Comparison of ENCODE assay signal across 21 cellular contexts in the genomic region with DNA sequence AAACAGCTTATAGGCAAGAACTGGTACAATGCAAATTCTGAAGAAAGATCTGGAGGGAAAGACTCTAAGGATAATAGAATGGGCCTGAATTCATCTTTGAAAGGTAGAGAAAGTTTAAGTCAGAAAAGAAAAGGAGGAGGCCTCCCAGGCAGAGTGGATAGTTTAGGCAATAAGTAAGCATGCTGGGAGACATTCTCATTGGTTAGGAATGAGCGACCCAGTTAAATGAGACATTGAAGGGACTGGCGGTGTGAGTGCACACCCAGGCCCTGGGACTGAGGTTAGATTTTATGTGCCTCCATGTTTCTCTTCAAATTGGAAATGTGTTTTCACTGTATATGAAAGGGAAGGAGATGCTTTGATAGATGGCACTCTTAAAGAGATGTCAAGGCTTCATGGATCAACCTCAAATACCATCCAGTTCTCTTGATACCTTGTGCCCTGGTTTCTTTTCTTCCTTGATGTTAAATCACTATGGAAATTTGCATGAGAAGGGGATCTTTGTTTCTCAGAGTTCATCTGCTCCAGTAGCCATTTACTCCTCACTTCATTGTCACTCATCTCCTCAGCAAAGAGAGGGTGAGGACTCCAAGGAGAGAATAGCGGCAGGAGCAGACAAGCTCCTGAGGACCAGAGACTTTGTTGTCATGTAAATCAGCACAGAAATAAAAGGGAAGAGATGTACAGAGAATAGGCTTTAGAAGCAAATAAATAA.
DNase-seq lines count a peak whose midpoint lies in the region; ATAC-seq and TF ChIP-seq lines count a peak whose summit lies in the region.
"Had no signal": no experiment of that assay in that cellular context is flagged by ENCODE, and none has a peak within 500 bp of the region (broad histone marks: within the 10 kb centered on the region; RNA-seq: fewer than 3 reads in every experiment).

No MANE protein-coding gene starts in this region.

- no peak overlapping the region for H3K4me3 ChIP-seq in AG10803 (ENCODE audit: low read length)
- no peak overlapping the region for H3K4me3 ChIP-seq in ectodermal cell (ENCODE audit: insufficient read depth, low read depth, low read length)
- H3K4me3 ChIP-seq: BLaER1, GM12878 had no signal

- H3K4me1 ChIP-seq in ectodermal cell (ENCODE audit: control insufficient read depth, insufficient read depth, low read length) (no peaks in the 10 kb centered on the region), foreskin keratinocyte (peaks cover 5% of the 10 kb centered on the region)
- H3K4me1 ChIP-seq: BLaER1 had no signal

- no peaks in the 10 kb centered on the region for H3K27me3 ChIP-seq in ectodermal cell (ENCODE audit: control insufficient read depth, insufficient read depth, low read length, poor library complexity, severe bottlenecking)
- no peaks in the 10 kb centered on the region for H3K27me3 ChIP-seq in foreskin keratinocyte
- H3K27me3 ChIP-seq: BLaER1 had no signal

- no peak for TF ChIP-seq CTCF in AG10803 (conservative IDR thresholded peaks at IDR 0.05; ENCODE audit: low read length)
- no peak for TF ChIP-seq CTCF in foreskin keratinocyte (conservative IDR thresholded peaks at IDR 0.05)

- peak overlapping the region; percentile 56 for H3K27ac ChIP-seq in ectodermal cell (ENCODE audit: insufficient read depth, low read depth, low read length, poor library complexity, severe bottlenecking)
- no peak overlapping the region for H3K27ac ChIP-seq in foreskin keratinocyte
- H3K27ac ChIP-seq: 22Rv1, BLaER1, KMS-11 had no signal

- H3K9me3 ChIP-seq in ectodermal cell (ENCODE audit: control insufficient read depth, low read length): no peaks in the 10 kb centered on the region
- H3K9me3 ChIP-seq: BLaER1 had no signal

- no peak for ATAC-seq in foreskin keratinocyte
- ATAC-seq: GM12878, Panc1 had no signal

- H3K36me3 ChIP-seq in ectodermal cell (ENCODE audit: control insufficient read depth, insufficient read depth, low read length): no peaks in the 10 kb centered on the region
- H3K36me3 ChIP-seq: BLaER1 had no signal

- DNase-seq in AG10803 (ENCODE audit: low read depth) (peak; percentile 23), RPMI7951 (ENCODE audit: low read depth) (peak; percentile 4), iris pigment epithelial cell (ENCODE audit: low read depth) (peak; percentile 19), NCI-H1092 (lab: John Stamatoyannopoulos, UW) (no peak), CD1c-positive myeloid dendritic cell (ENCODE audit: extremely low spot score) (no peak), foreskin keratinocyte (no peak), NCI-H1092 treated with DMSO at 0.1 percent for 48 hours (lab: John Stamatoyannopoulos, UW) (no peak)
- DNase-seq: DMS153, GOT3, HFFc6, NCI-H1105 treated with DMSO at 0.1 percent for 48 hours, NCI-H187 treated with DMSO at 0.1 percent for 48 hours, NCI-H446, NCI-H774, Right ventricle myocardium superior had no signal

- WGBS in ectodermal cell, 2 experiments: 58 to 67% methylated on average over 3 of the region's 3 CpGs

Comparison
In these comparisons a context has a peak if more than half of its experiments do, and no peak if none do; other contexts are left out.
1. DNase-seq: peak in AG10803 (single experiment), RPMI7951 (single experiment) and iris pigment epithelial cell (single experiment); none in NCI-H1092 (single experiment), CD1c-positive myeloid dendritic cell (single experiment), foreskin keratinocyte (0 of 2) and NCI-H1092 treated with DMSO at 0.1 percent for 48 hours (single experiment).